Comparison of ENCODE assay signal across 13 cellular contexts in genomic region chr22:20315337-20316216, GRCh38. TPM values are rescaled to one million over a fixed set of nuclear protein-coding genes. Genes with fewer than 3 reads are reported as not detected.
DNase-seq lines count a peak whose midpoint lies in the region; ATAC-seq and TF ChIP-seq lines count a peak whose summit lies in the region.
"Had no signal": no experiment of that assay in that cellular context is flagged by ENCODE, and none has a peak within 500 bp of the region (broad histone marks: within the 10 kb centered on the region; RNA-seq: fewer than 3 reads in every experiment).

No MANE protein-coding gene starts in this region.

- H3K27me3 Mint-ChIP-seq in natural killer cell treated with Interleukin-12 subunit alpha and Interleukin-12 subunit beta and Interleukin-15 and Interleukin-18, amount 100 ng/mL, for 72 hours: no peaks in the 10 kb centered on the region
- no peaks in the 10 kb centered on the region for H3K27me3 Mint-ChIP-seq in natural killer cell (ENCODE audit: low read depth in 2 of 2)
- H3K27me3 Mint-ChIP-seq: B cell had no signal

- H3K79me2 ChIP-seq in osteoblast (ENCODE audit: insufficient read depth, low read length): peaks cover 32% of the 10 kb centered on the region

- H3K4me3 ChIP-seq in osteoblast (ENCODE audit: insufficient read depth, low read length): no peak overlapping the region
- no peak overlapping the region for H3K4me3 ChIP-seq in vagina

- TF ChIP-seq POLR2A in vagina (IDR thresholded peaks at IDR 0.05): no peak

- H3K36me3 ChIP-seq in osteoblast (ENCODE audit: insufficient read depth, low read length) (no peaks in the 10 kb centered on the region), vagina (no peaks in the 10 kb centered on the region)

- no peak overlapping the region for H3K4me2 ChIP-seq in osteoblast (ENCODE audit: insufficient read depth, low read length)

- H4K20me1 ChIP-seq in osteoblast (ENCODE audit: insufficient read depth, low read length): peaks cover 11% of the 10 kb centered on the region

- H3K9me3 ChIP-seq in osteoblast (ENCODE audit: low read depth, low read length): no peaks in the 10 kb centered on the region
- no peaks in the 10 kb centered on the region for H3K9me3 ChIP-seq in vagina

- TF ChIP-seq CTCF in natural killer cell (IDR thresholded peaks at IDR 0.05) (no peak), osteoblast (IDR thresholded peaks at IDR 0.05; ENCODE audit: extremely low read depth, low read depth, low read length) (no peak), vagina (IDR thresholded peaks at IDR 0.05) (no peak)

- no peak overlapping the region for H3K27ac Mint-ChIP-seq in natural killer cell treated with Interleukin-12 subunit alpha and Interleukin-12 subunit beta and Interleukin-15 and Interleukin-18, amount 100 ng/mL, for 72 hours
- no peak overlapping the region for H3K27ac Mint-ChIP-seq in natural killer cell
- H3K27ac Mint-ChIP-seq: B cell, nephron progenitor cell had no signal

- H3K4me1 ChIP-seq in osteoblast (ENCODE audit: insufficient read depth, low read length) (peaks cover 13% of the 10 kb centered on the region), vagina (peaks cover 40% of the 10 kb centered on the region)

- intact Hi-C loops in natural killer cell (cut with micrococcal nuclease): no loop called here
- intact Hi-C loops in vagina (cut with DNase I): no loop called here

- H3K4me3 Mint-ChIP-seq in natural killer cell treated with Interleukin-12 subunit alpha and Interleukin-12 subunit beta and Interleukin-15 and Interleukin-18, amount 100 ng/mL, for 72 hours: no peak overlapping the region
- no peak overlapping the region for H3K4me3 Mint-ChIP-seq in natural killer cell
- H3K4me3 Mint-ChIP-seq: B cell, nephron progenitor cell had no signal

- no peak overlapping the region for H2AFZ ChIP-seq in osteoblast (ENCODE audit: low read length)

- H3K4me1 Mint-ChIP-seq in natural killer cell treated with Interleukin-12 subunit alpha and Interleukin-12 subunit beta and Interleukin-15 and Interleukin-18, amount 100 ng/mL, for 72 hours (ENCODE audit: low read depth in 2 of 2): peaks cover 8 to 15% of the 10 kb centered on the region in 2 donors
- peaks cover 18 to 27% of the 10 kb centered on the region in 2 donors for H3K4me1 Mint-ChIP-seq in natural killer cell

- no peaks in the 10 kb centered on the region for H3K27me3 ChIP-seq in osteoblast (ENCODE audit: insufficient read depth, low read length)
- H3K27me3 ChIP-seq in vagina: no peaks in the 10 kb centered on the region

- H3K27ac ChIP-seq in osteoblast (ENCODE audit: low read depth, low read length) (no peak overlapping the region), vagina (no peak overlapping the region)
- H3K27ac ChIP-seq: RWPE1 had no signal

- no peaks in the 10 kb centered on the region for H3K36me3 Mint-ChIP-seq in natural killer cell treated with Interleukin-12 subunit alpha and Interleukin-12 subunit beta and Interleukin-15 and Interleukin-18, amount 100 ng/mL, for 72 hours
- no peaks in the 10 kb centered on the region for H3K36me3 Mint-ChIP-seq in natural killer cell

- ATAC-seq in natural killer cell treated with Interleukin-12 subunit alpha and Interleukin-12 subunit beta and Interleukin-15 and Interleukin-18, amount 100 ng/mL, for 72 hours: no peak
- ATAC-seq in natural killer cell: no peak

- DNase-seq in natural killer cell treated with Interleukin-12 subunit alpha and Interleukin-12 subunit beta and Interleukin-15 and Interleukin-18, amount 100 ng/mL, for 72 hours (ENCODE audit: low spot score): peak; percentile 38
- DNase-seq in natural killer cell: no peak
- peak; percentile 44 for DNase-seq in ecto neural progenitor cell (ENCODE audit: low spot score)
- peak; percentile 45 for DNase-seq in osteoblast (ENCODE audit: insufficient read length, low spot score, missing footprints)
- DNase-seq in vagina (ENCODE audit: extremely low spot score in 2 of 2): peak; percentile 81 to 88
- DNase-seq in COLO668 (lab: John Stamatoyannopoulos, UW; ENCODE audit: unreplicated experiment): no peak
- no peak for DNase-seq in NCI-H524 treated with DMSO at 0.1 percent for 48 hours (lab: John Stamatoyannopoulos, UW)
- DNase-seq: mesendoderm, NCI-H1092 treated with DMSO at 0.1 percent for 48 hours, NCI-H2081, nephron progenitor cell had no signal

- no peaks in the 10 kb centered on the region for H3K9me3 Mint-ChIP-seq in natural killer cell treated with Interleukin-12 subunit alpha and Interleukin-12 subunit beta and Interleukin-15 and Interleukin-18, amount 100 ng/mL, for 72 hours
- H3K9me3 Mint-ChIP-seq in natural killer cell: no peaks in the 10 kb centered on the region
- H3K9me3 Mint-ChIP-seq: nephron progenitor cell had no signal

RNA-seq across cellular contexts. Expression of gene DGCR6L, which starts 4.3 kb away (rescaled TPM):
- total RNA-seq in natural killer cell treated with Interleukin-12 subunit alpha and Interleukin-12 subunit beta and Interleukin-15 and Interleukin-18, amount 100 ng/mL, for 72 hours: 10 to 100 TPM; 18.7 to 27.2 TPM
- total RNA-seq in natural killer cell (10 to 100 TPM; 20.3 to 34.3 (median 33.0) TPM), osteoblast (58.9 and 60.8 TPM in 2 replicates), vagina (39.8 TPM)

RNA-seq across cellular contexts. Expression of gene RTN4R, which starts 47.5 kb away (rescaled TPM):
- under 1 TPM; 0.48 to 0.78 TPM for total RNA-seq in natural killer cell treated with Interleukin-12 subunit alpha and Interleukin-12 subunit beta and Interleukin-15 and Interleukin-18, amount 100 ng/mL, for 72 hours
- total RNA-seq in natural killer cell: 1 to 10 TPM; 1.2 to 2.9 (median 1.6) TPM
- under 0.01 and 0.29 TPM in 2 replicates for total RNA-seq in osteoblast
- total RNA-seq in vagina: 4.2 TPM

Comparison
In these comparisons a context has a peak if more than half of its experiments do, and no peak if none do; other contexts are left out.
1. DNase-seq: peak in natural killer cell treated with Interleukin-12 subunit alpha and Interleukin-12 subunit beta and Interleukin-15 and Interleukin-18, amount 100 ng/mL, for 72 hours (single experiment), ecto neural progenitor cell (single experiment), osteoblast (single experiment) and vagina (2 of 2); none in natural killer cell (single experiment), COLO668 (single experiment) and NCI-H524 treated with DMSO at 0.1 percent for 48 hours (single experiment).